1 cellular context compared by ENCODE assay signal in the genomic region with DNA sequence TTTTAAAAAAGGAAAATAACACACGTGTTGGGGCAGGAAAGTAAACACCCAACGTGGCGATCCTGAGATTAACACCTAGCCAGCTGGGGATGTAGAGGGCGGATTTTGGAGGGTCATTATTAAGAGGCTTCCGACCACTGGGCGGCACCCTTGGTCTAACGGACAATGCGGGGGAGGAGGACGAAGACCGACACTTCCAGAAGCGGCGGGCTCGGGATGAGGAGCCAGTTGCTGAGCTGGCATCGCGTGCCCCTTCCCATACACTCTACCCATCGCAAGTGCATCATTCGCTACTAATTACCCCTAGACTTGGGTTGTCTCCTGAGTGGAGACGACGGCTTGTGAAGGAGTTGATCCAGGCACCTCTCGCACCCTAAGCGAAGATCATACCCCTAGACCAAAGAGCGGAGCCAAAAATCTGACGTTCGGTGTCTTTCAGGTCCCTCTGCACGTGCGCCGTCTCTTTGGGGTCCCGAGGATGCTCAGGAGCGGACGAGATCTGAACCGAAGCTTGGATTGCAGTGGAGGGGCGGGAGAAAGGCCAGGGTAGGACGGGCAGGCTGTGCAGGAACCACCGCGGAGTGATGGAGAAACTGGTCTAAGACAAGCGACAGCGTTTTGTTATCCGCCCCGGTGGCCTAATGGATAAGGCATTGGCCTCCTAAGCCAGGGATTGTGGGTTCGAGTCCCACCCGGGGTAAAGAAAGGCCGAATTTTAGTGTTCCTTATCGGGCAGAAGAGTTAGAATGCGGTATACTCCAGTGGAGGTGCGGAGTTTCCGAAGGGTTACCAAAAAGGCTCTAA.
A peak's percentile ranks its signal among the peaks of the same experiment; 100 is the strongest.
TF ChIP-seq lines count a peak whose summit lies in the region.

No MANE protein-coding gene starts in this region.

TF ChIP-seq in K562, 482 proteins besides CTCF, POLR2A, EP300 and RAD21 (continued from another document and continues in another):
- TF ChIP-seq ZNF12 (CRISPR knock-in tag; IDR thresholded peaks at IDR 0.05) (peak; percentile 67; the same call in 1 of the 2 replicates), CBX2 (IDR thresholded peaks at IDR 0.05; ENCODE audit: insufficient read depth, low read length, poor library complexity, severe bottlenecking) (no peak), ZNF143 (CRISPR knock-in tag; IDR thresholded peaks at IDR 0.05) (no peak), ZNF444 (CRISPR knock-in tag; IDR thresholded peaks at IDR 0.05) (no peak), ZFP30 (CRISPR knock-in tag; IDR thresholded peaks at IDR 0.05; ENCODE audit: borderline replicate concordance) (no peak), ZNF695 (CRISPR knock-in tag; IDR thresholded peaks at IDR 0.05) (no peak), GABPA (tag; conservative IDR thresholded peaks at IDR 0.05; ENCODE audit: low read depth) (no peak), KHSRP (IDR thresholded peaks at IDR 0.05) (no peak), ZFP1 (CRISPR knock-in tag; IDR thresholded peaks at IDR 0.05) (no peak), CREB1 (IDR thresholded peaks at IDR 0.05) (no peak; the same call in 1 of the 2 replicates), CREB1 (CRISPR knock-in tag; IDR thresholded peaks at IDR 0.05) (0 out of 2 replicates have a peak, but pooled peaks have one; percentile 39), RHOXF2B (CRISPR knock-in tag; conservative IDR thresholded peaks at IDR 0.05) (no peak), TEAD1 (CRISPR knock-in tag; IDR thresholded peaks at IDR 0.05) (peak in 1 of 2 experiments; percentile 41; a peak in 1 of 4 replicates), ZNF717 (CRISPR knock-in tag; IDR thresholded peaks at IDR 0.05) (no peak), RNF2 (IDR thresholded peaks at IDR 0.05) (peak; percentile 66), BACH1 (tag; IDR thresholded peaks at IDR 0.05) (no peak), TSC22D4 (tag; IDR thresholded peaks at IDR 0.05) (no peak), KDM1A (IDR thresholded peaks at IDR 0.05) (peak; percentile 25 to 77), KLF13 (tag; IDR thresholded peaks at IDR 0.05; ENCODE audit: borderline replicate concordance, low read depth) (no peak), L3MBTL2 (IDR thresholded peaks at IDR 0.05) (peak; percentile 98; the same call in 1 of the 2 replicates), HDAC1 (IDR thresholded peaks at IDR 0.05) (peak; percentile 62 to 96; a peak in 3 of 4 replicates), CBX1 (IDR thresholded peaks at IDR 0.05; ENCODE audit: low read depth) (peak; percentile 49), WHSC1 (IDR thresholded peaks at IDR 0.05; ENCODE audit: low read length) (no peak), BCOR (IDR thresholded peaks at IDR 0.05) (peak; percentile 79), PRPF4 (IDR thresholded peaks at IDR 0.05; ENCODE audit: insufficient read depth, low read depth, low read length, poor library complexity, severe bottlenecking) (no peak), ZNF785 (CRISPR knock-in tag; IDR thresholded peaks at IDR 0.05) (no peak), CBFA2T2 (conservative IDR thresholded peaks at IDR 0.05) (no peak), PCBP2 (IDR thresholded peaks at IDR 0.05; ENCODE audit: low read depth, low read length, poor library complexity, severe bottlenecking) (no peak), DDX20 (tag; IDR thresholded peaks at IDR 0.05; ENCODE audit: low read depth) (no peak), NEUROD1 (IDR thresholded peaks at IDR 0.05; ENCODE audit: borderline replicate concordance, low read depth, low read length, partially characterized antibody) (peak; percentile 34), MEF2D (tag; conservative IDR thresholded peaks at IDR 0.05; ENCODE audit: low read depth) (no peak), ZNF780A (CRISPR knock-in tag; IDR thresholded peaks at IDR 0.05) (no peak), MTA1 (IDR thresholded peaks at IDR 0.05; ENCODE audit: borderline replicate concordance) (peak; percentile 86), NFATC3 (IDR thresholded peaks at IDR 0.05) (no peak), CAMTA2 (CRISPR knock-in tag; conservative IDR thresholded peaks at IDR 0.05) (no peak), ZNF174 (CRISPR knock-in tag; IDR thresholded peaks at IDR 0.05) (peak; percentile 60; the same call in 1 of the 2 replicates), ZFPM2 (CRISPR knock-in tag; IDR thresholded peaks at IDR 0.05) (no peak), CREM (IDR thresholded peaks at IDR 0.05; ENCODE audit: low read depth) (peak; percentile 63)
- TF ChIP-seq, protein P1, sequence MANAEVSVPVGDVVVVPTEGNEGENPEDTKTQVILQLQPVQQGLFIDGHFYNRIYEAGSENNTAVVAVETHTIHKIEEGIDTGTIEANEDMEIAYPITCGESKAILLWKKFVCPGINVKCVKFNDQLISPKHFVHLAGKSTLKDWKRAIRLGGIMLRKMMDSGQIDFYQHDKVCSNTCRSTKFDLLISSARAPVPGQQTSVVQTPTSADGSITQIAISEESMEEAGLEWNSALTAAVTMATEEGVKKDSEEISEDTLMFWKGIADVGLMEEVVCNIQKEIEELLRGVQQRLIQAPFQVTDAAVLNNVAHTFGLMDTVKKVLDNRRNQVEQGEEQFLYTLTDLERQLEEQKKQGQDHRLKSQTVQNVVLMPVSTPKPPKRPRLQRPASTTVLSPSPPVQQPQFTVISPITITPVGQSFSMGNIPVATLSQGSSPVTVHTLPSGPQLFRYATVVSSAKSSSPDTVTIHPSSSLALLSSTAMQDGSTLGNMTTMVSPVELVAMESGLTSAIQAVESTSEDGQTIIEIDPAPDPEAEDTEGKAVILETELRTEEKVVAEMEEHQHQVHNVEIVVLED (CRISPR knock-in tag; IDR thresholded peaks at IDR 0.05), result no peak
- TF ChIP-seq, protein P2, sequence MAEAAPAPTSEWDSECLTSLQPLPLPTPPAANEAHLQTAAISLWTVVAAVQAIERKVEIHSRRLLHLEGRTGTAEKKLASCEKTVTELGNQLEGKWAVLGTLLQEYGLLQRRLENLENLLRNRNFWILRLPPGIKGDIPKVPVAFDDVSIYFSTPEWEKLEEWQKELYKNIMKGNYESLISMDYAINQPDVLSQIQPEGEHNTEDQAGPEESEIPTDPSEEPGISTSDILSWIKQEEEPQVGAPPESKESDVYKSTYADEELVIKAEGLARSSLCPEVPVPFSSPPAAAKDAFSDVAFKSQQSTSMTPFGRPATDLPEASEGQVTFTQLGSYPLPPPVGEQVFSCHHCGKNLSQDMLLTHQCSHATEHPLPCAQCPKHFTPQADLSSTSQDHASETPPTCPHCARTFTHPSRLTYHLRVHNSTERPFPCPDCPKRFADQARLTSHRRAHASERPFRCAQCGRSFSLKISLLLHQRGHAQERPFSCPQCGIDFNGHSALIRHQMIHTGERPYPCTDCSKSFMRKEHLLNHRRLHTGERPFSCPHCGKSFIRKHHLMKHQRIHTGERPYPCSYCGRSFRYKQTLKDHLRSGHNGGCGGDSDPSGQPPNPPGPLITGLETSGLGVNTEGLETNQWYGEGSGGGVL (CRISPR knock-in tag; IDR thresholded peaks at IDR 0.05), result no peak
- TF ChIP-seq, protein P3, sequence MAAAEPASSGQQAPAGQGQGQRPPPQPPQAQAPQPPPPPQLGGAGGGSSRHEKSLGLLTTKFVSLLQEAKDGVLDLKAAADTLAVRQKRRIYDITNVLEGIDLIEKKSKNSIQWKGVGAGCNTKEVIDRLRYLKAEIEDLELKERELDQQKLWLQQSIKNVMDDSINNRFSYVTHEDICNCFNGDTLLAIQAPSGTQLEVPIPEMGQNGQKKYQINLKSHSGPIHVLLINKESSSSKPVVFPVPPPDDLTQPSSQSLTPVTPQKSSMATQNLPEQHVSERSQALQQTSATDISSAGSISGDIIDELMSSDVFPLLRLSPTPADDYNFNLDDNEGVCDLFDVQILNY (CRISPR knock-in tag; IDR thresholded peaks at IDR 0.05), result no peak
- TF ChIP-seq, protein P4, sequence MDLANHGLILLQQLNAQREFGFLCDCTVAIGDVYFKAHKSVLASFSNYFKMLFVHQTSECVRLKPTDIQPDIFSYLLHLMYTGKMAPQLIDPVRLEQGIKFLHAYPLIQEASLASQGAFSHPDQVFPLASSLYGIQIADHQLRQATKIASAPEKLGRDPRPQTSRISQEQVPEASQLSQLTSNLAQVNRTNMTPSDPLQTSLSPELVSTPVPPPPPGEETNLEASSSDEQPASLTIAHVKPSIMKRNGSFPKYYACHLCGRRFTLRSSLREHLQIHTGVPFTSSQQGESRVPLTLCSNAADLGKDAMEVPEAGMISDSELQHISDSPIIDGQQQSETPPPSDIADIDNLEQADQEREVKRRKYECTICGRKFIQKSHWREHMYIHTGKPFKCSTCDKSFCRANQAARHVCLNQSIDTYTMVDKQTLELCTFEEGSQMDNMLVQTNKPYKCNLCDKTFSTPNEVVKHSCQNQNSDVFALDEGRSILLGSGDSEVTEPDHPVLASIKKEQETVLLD (IDR thresholded peaks at IDR 0.05), result 0 out of 2 replicates have a peak, but pooled peaks have one; percentile 45
- TF ChIP-seq, protein P5, sequence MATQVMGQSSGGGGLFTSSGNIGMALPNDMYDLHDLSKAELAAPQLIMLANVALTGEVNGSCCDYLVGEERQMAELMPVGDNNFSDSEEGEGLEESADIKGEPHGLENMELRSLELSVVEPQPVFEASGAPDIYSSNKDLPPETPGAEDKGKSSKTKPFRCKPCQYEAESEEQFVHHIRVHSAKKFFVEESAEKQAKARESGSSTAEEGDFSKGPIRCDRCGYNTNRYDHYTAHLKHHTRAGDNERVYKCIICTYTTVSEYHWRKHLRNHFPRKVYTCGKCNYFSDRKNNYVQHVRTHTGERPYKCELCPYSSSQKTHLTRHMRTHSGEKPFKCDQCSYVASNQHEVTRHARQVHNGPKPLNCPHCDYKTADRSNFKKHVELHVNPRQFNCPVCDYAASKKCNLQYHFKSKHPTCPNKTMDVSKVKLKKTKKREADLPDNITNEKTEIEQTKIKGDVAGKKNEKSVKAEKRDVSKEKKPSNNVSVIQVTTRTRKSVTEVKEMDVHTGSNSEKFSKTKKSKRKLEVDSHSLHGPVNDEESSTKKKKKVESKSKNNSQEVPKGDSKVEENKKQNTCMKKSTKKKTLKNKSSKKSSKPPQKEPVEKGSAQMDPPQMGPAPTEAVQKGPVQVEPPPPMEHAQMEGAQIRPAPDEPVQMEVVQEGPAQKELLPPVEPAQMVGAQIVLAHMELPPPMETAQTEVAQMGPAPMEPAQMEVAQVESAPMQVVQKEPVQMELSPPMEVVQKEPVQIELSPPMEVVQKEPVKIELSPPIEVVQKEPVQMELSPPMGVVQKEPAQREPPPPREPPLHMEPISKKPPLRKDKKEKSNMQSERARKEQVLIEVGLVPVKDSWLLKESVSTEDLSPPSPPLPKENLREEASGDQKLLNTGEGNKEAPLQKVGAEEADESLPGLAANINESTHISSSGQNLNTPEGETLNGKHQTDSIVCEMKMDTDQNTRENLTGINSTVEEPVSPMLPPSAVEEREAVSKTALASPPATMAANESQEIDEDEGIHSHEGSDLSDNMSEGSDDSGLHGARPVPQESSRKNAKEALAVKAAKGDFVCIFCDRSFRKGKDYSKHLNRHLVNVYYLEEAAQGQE (CRISPR knock-in tag; IDR thresholded peaks at IDR 0.05; ENCODE audit: low read depth), result no peak
- TF ChIP-seq, protein P6, sequence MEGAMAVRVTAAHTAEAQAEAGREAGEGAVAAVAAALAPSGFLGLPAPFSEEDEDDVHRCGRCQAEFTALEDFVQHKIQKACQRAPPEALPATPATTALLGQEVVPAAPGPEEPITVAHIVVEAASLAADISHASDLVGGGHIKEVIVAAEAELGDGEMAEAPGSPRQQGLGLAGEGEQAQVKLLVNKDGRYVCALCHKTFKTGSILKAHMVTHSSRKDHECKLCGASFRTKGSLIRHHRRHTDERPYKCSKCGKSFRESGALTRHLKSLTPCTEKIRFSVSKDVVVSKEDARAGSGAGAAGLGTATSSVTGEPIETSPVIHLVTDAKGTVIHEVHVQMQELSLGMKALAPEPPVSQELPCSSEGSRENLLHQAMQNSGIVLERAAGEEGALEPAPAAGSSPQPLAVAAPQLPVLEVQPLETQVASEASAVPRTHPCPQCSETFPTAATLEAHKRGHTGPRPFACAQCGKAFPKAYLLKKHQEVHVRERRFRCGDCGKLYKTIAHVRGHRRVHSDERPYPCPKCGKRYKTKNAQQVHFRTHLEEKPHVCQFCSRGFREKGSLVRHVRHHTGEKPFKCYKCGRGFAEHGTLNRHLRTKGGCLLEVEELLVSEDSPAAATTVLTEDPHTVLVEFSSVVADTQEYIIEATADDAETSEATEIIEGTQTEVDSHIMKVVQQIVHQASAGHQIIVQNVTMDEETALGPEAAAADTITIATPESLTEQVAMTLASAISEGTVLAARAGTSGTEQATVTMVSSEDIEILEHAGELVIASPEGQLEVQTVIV (CRISPR knock-in tag; IDR thresholded peaks at IDR 0.05; ENCODE audit: borderline replicate concordance), result no peak
- TF ChIP-seq, protein P7, sequence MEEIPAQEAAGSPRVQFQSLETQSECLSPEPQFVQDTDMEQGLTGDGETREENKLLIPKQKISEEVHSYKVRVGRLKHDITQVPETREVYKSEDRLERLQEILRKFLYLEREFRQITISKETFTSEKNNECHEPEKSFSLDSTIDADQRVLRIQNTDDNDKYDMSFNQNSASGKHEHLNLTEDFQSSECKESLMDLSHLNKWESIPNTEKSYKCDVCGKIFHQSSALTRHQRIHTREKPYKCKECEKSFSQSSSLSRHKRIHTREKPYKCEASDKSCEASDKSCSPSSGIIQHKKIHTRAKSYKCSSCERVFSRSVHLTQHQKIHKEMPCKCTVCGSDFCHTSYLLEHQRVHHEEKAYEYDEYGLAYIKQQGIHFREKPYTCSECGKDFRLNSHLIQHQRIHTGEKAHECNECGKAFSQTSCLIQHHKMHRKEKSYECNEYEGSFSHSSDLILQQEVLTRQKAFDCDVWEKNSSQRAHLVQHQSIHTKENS (CRISPR knock-in tag; IDR thresholded peaks at IDR 0.05), result no peak
- TF ChIP-seq, protein P8, sequence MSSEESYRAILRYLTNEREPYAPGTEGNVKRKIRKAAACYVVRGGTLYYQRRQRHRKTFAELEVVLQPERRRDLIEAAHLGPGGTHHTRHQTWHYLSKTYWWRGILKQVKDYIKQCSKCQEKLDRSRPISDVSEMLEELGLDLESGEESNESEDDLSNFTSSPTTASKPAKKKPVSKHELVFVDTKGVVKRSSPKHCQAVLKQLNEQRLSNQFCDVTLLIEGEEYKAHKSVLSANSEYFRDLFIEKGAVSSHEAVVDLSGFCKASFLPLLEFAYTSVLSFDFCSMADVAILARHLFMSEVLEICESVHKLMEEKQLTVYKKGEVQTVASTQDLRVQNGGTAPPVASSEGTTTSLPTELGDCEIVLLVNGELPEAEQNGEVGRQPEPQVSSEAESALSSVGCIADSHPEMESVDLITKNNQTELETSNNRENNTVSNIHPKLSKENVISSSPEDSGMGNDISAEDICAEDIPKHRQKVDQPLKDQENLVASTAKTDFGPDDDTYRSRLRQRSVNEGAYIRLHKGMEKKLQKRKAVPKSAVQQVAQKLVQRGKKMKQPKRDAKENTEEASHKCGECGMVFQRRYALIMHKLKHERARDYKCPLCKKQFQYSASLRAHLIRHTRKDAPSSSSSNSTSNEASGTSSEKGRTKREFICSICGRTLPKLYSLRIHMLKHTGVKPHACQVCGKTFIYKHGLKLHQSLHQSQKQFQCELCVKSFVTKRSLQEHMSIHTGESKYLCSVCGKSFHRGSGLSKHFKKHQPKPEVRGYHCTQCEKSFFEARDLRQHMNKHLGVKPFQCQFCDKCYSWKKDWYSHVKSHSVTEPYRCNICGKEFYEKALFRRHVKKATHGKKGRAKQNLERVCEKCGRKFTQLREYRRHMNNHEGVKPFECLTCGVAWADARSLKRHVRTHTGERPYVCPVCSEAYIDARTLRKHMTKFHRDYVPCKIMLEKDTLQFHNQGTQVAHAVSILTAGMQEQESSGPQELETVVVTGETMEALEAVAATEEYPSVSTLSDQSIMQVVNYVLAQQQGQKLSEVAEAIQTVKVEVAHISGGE (CRISPR knock-in tag; IDR thresholded peaks at IDR 0.05), result peak in 1 of 3 experiments; percentile 70; a peak in 1 of 6 replicates
